39 cellular contexts compared by ENCODE assay signal in genomic region chr4:36779601-36780000, GRCh38.
"Had no signal": no experiment of that assay in that cellular context is flagged by ENCODE, and none has a peak within 500 bp of the region (broad histone marks: within the 10 kb centered on the region; RNA-seq: fewer than 3 reads in every experiment).

No MANE protein-coding gene starts in this region.

- H3K4me1 Mint-ChIP-seq: activated B cell treated with CpG ODN at 0.5 μM for 24 hours; activated CD4-positive, alpha-beta T cell treated with anti-CD3 and anti-CD28 coated beads, Interleukin-2, amount 10 ng/mL, durations not matched to agents 24 days and 14 days; activated naive CD8-positive, alpha-beta T cell treated with anti-CD3 and anti-CD28 coated beads for 36 hours; activated T-helper 17 cell treated with anti-CD3 and anti-CD28 coated beads, Interleukin-2, amount 50 U/mL, for 72 hours; central memory CD8-positive, alpha-beta T cell had no signal

- H3K4me1 ChIP-seq: adrenal gland, body of pancreas had no signal

- H3K4me3 Mint-ChIP-seq: activated B cell treated with CpG ODN at 0.5 μM for 24 hours; activated CD4-positive, alpha-beta memory T cell treated with anti-CD3 and anti-CD28 coated beads for 36 hours; activated CD4-positive, alpha-beta T cell treated with anti-CD3 and anti-CD28 coated beads, Interleukin-2, amount 10 ng/mL, durations not matched to agents 24 days and 14 days; activated CD8-positive, alpha-beta T cell treated with anti-CD3 and anti-CD28 coated beads for 36 hours; activated naive CD4-positive, alpha-beta T cell treated with anti-CD3 and anti-CD28 coated beads for 36 hours; activated naive CD8-positive, alpha-beta T cell treated with anti-CD3 and anti-CD28 coated beads for 36 hours; activated T-cell treated with anti-CD3 and anti-CD28 coated beads, Interleukin-2, amount 50 U/mL, for 4 hours; activated T-cell treated with anti-CD3 and anti-CD28 coated beads, Interleukin-2, amount 50 U/mL, for 72 hours; activated T-helper 1 cell treated with anti-CD3 and anti-CD28 coated beads, Interleukin-12 subunit alpha, Interleukin-12 subunit beta, Interleukin-2, Interleukin-4 antibody, amounts not matched to agents 30 ng/mL and 10 ng/mL and 1 ng/mL, durations not matched to agents 14 hours and 24 hours and 36 hours; activated T-helper 17 cell treated with anti-CD3 and anti-CD28 coated beads, Interleukin-2, amount 50 U/mL, for 72 hours; central memory CD8-positive, alpha-beta T cell; T-helper 1 cell treated with Interleukin-12 subunit alpha and Interleukin-12 subunit beta and Interleukin-4 antibody, amounts not matched to agents 30 μg/mL and 1 μg/mL, for 36 hours; T-helper 2 cell treated with Interferon-gamma antibody and Interleukin-4, amounts not matched to agents 5 μg/mL and 100 μg/mL, for 36 hours had no signal

- H3K27me3 ChIP-seq: adrenal gland, body of pancreas, brain microvascular endothelial cell had no signal

- H3K4me3 ChIP-seq: adrenal gland, body of pancreas, cardiac muscle cell had no signal

- H3K27ac ChIP-seq: adrenal gland, body of pancreas, brain microvascular endothelial cell, cardiac muscle cell, WERI-Rb-1 had no signal

- H3K36me3 Mint-ChIP-seq: activated CD4-positive, alpha-beta memory T cell treated with anti-CD3 and anti-CD28 coated beads for 36 hours; activated naive CD4-positive, alpha-beta T cell treated with anti-CD3 and anti-CD28 coated beads, Interleukin-2, amount 50 U/mL, for 72 hours; activated naive CD8-positive, alpha-beta T cell treated with anti-CD3 and anti-CD28 coated beads for 36 hours had no signal

- H3K9me3 Mint-ChIP-seq: activated CD4-positive, alpha-beta memory T cell treated with anti-CD3 and anti-CD28 coated beads for 36 hours; activated CD4-positive, alpha-beta T cell treated with anti-CD3 and anti-CD28 coated beads, Interleukin-2, amount 10 ng/mL, durations not matched to agents 24 days and 14 days; activated CD8-positive, alpha-beta T cell treated with anti-CD3 and anti-CD28 coated beads for 36 hours; activated naive CD4-positive, alpha-beta T cell treated with anti-CD3 and anti-CD28 coated beads, Interleukin-2, amount 50 U/mL, for 72 hours; activated naive CD8-positive, alpha-beta T cell treated with anti-CD3 and anti-CD28 coated beads for 36 hours; activated T-cell treated with anti-CD3 and anti-CD28 coated beads, Interleukin-2, amount 50 U/mL, for 4 hours; activated T-helper 1 cell treated with anti-CD3 and anti-CD28 coated beads, Interleukin-12 subunit alpha, Interleukin-12 subunit beta, Interleukin-2, Interleukin-4 antibody, amounts not matched to agents 30 ng/mL and 10 ng/mL and 1 ng/mL, durations not matched to agents 14 hours and 24 hours and 36 hours; activated T-helper 17 cell treated with anti-CD3 and anti-CD28 coated beads, Interleukin-2, amount 50 U/mL, for 72 hours; central memory CD8-positive, alpha-beta T cell; T-helper 1 cell treated with Interleukin-12 subunit alpha and Interleukin-12 subunit beta and Interleukin-4 antibody, amounts not matched to agents 30 μg/mL and 1 μg/mL, for 36 hours; T-helper 2 cell treated with Interferon-gamma antibody and Interleukin-4, amounts not matched to agents 5 μg/mL and 100 μg/mL, for 36 hours had no signal

- DNase-seq: activated B cell treated with CpG ODN at 0.5 μM for 24 hours; activated CD4-positive, alpha-beta memory T cell treated with anti-CD3 and anti-CD28 coated beads for 36 hours; activated CD4-positive, alpha-beta T cell treated with anti-CD3 and anti-CD28 coated beads for 4 hours; activated CD4-positive, alpha-beta T cell treated with anti-CD3 and anti-CD28 coated beads, Interleukin-2, amount 10 ng/mL, durations not matched to agents 24 days and 14 days; activated CD4-positive, alpha-beta T cell treated with anti-CD3 and anti-CD28 coated beads, Interleukin-2, amount 50 U/mL, for 1 hour; activated CD4-positive, alpha-beta T cell treated with anti-CD3 and anti-CD28 coated beads, Interleukin-2, amount 50 U/mL, for 4 hours; activated CD4-positive, CD25-positive, alpha-beta regulatory T cell treated with anti-CD3 and anti-CD28 coated beads, Interleukin-2, amount 50 U/mL, for 72 hours; activated CD8-positive, alpha-beta memory T cell treated with anti-CD3 and anti-CD28 coated beads, Interleukin-2, amount 50 U/mL, for 4 hours; activated CD8-positive, alpha-beta T cell treated with anti-CD3 and anti-CD28 coated beads for 36 hours; activated effector memory CD4-positive, alpha-beta T cell treated with anti-CD3 and anti-CD28 coated beads, Interleukin-2, amount 50 U/mL, for 16 hours; activated gamma-delta T cell treated with Interleukin-2 at 50 U/mL for 16 hours; activated naive CD4-positive, alpha-beta T cell; activated naive CD4-positive, alpha-beta T cell treated with anti-CD3 and anti-CD28 coated beads for 36 hours; activated naive CD4-positive, alpha-beta T cell treated with anti-CD3 and anti-CD28 coated beads, Interleukin-2, amount 50 U/mL, for 16 hours; activated naive CD8-positive, alpha-beta T cell treated with anti-CD3 and anti-CD28 coated beads for 36 hours; activated T-cell treated with anti-CD3 and anti-CD28 coated beads for 4 hours; activated T-cell treated with anti-CD3 and anti-CD28 coated beads, Interleukin-2, amount 50 U/mL, for 1 hour; activated T-cell treated with anti-CD3 and anti-CD28 coated beads, Interleukin-2, amount 50 U/mL, for 4 hours; activated T-cell treated with anti-CD3 and anti-CD28 coated beads, Interleukin-2, amount 50 U/mL, for 72 hours; adrenal gland; amniotic stem cell; aorta; body of pancreas; brain microvascular endothelial cell; caudate nucleus; cerebellar nuclear complex; T-helper 1 cell; T-helper 2 cell; T-helper 9 cell; WERI-Rb-1 had no signal

- FAIRE-seq: astrocyte, bronchial epithelial cell had no signal

- H3K9me3 ChIP-seq: adrenal gland, body of pancreas had no signal

- H3K36me3 ChIP-seq: adrenal gland, brain microvascular endothelial cell, cardiac muscle cell, WERI-Rb-1 had no signal

- H3K27me3 Mint-ChIP-seq: activated B cell treated with CpG ODN at 0.5 μM for 24 hours; activated CD4-positive, alpha-beta memory T cell treated with anti-CD3 and anti-CD28 coated beads for 36 hours; activated CD4-positive, alpha-beta T cell treated with anti-CD3 and anti-CD28 coated beads, Interleukin-2, amount 10 ng/mL, durations not matched to agents 24 days and 14 days; activated CD8-positive, alpha-beta T cell treated with anti-CD3 and anti-CD28 coated beads for 36 hours; activated naive CD8-positive, alpha-beta T cell treated with anti-CD3 and anti-CD28 coated beads for 36 hours; activated T-helper 17 cell treated with anti-CD3 and anti-CD28 coated beads, Interleukin-2, amount 50 U/mL, for 72 hours; central memory CD8-positive, alpha-beta T cell had no signal

- H3K27ac Mint-ChIP-seq: activated B cell treated with CpG ODN at 0.5 μM for 24 hours; activated CD4-positive, alpha-beta memory T cell treated with anti-CD3 and anti-CD28 coated beads for 36 hours; activated CD4-positive, alpha-beta T cell treated with anti-CD3 and anti-CD28 coated beads, Interleukin-2, amount 10 ng/mL, durations not matched to agents 24 days and 14 days; activated CD8-positive, alpha-beta T cell treated with anti-CD3 and anti-CD28 coated beads for 36 hours; activated naive CD4-positive, alpha-beta T cell treated with anti-CD3 and anti-CD28 coated beads for 36 hours; activated naive CD4-positive, alpha-beta T cell treated with anti-CD3 and anti-CD28 coated beads, Interleukin-2, amount 50 U/mL, for 72 hours; activated naive CD8-positive, alpha-beta T cell treated with anti-CD3 and anti-CD28 coated beads for 36 hours; activated T-cell treated with anti-CD3 and anti-CD28 coated beads, Interleukin-2, amount 50 U/mL, for 72 hours; activated T-helper 1 cell treated with anti-CD3 and anti-CD28 coated beads, Interleukin-12 subunit alpha, Interleukin-12 subunit beta, Interleukin-2, Interleukin-4 antibody, amounts not matched to agents 30 ng/mL and 10 ng/mL and 1 ng/mL, durations not matched to agents 14 hours and 24 hours and 36 hours; activated T-helper 17 cell treated with anti-CD3 and anti-CD28 coated beads, Interleukin-2, amount 50 U/mL, for 72 hours; T-helper 1 cell treated with Interleukin-12 subunit alpha and Interleukin-12 subunit beta and Interleukin-4 antibody, amounts not matched to agents 30 μg/mL and 1 μg/mL, for 36 hours; T-helper 2 cell treated with Interferon-gamma antibody and Interleukin-4, amounts not matched to agents 5 μg/mL and 100 μg/mL, for 36 hours had no signal
